Comparison of ENCODE assay signal across 13 cellular contexts in genomic region chr12:49032679-49033447, GRCh38. TPM values are rescaled to one million over a fixed set of nuclear protein-coding genes. Genes with fewer than 3 reads are reported as not detected.
DNase-seq lines count a peak whose midpoint lies in the region; ATAC-seq and TF ChIP-seq lines count a peak whose summit lies in the region.
"Had no signal": no experiment of that assay in that cellular context is flagged by ENCODE, and none has a peak within 500 bp of the region (broad histone marks: within the 10 kb centered on the region; RNA-seq: fewer than 3 reads in every experiment).

No MANE protein-coding gene starts in this region.

- no peaks in the 10 kb centered on the region for H3K9me3 Mint-ChIP-seq in activated CD4-positive, alpha-beta T cell treated with anti-CD3 and anti-CD28 coated beads, Interleukin-2, amount 10 ng/mL, durations not matched to agents 24 days and 14 days
- H3K9me3 Mint-ChIP-seq in activated CD4-positive, alpha-beta T cell treated with anti-CD3 and anti-CD28 coated beads for 36 hours (ENCODE audit: low read depth) = no peaks in the 10 kb centered on the region
- H3K9me3 Mint-ChIP-seq: CD4-positive, CD25-positive, alpha-beta regulatory T cell had no signal

- no peaks in the 10 kb centered on the region for H3K4me1 Mint-ChIP-seq in activated CD4-positive, alpha-beta T cell treated with anti-CD3 and anti-CD28 coated beads, Interleukin-2, amount 10 ng/mL, durations not matched to agents 24 days and 14 days
- H3K4me1 Mint-ChIP-seq in activated CD4-positive, alpha-beta T cell treated with anti-CD3 and anti-CD28 coated beads for 36 hours = no peaks in the 10 kb centered on the region

- intact Hi-C loops in activated CD4-positive, alpha-beta T cell treated with anti-CD3 and anti-CD28 coated beads, Interleukin-2, amount 10 ng/mL, durations not matched to agents 24 days and 14 days (cut with micrococcal nuclease) = no loop called here
- intact Hi-C loops in activated CD4-positive, alpha-beta T cell treated with anti-CD3 and anti-CD28 coated beads for 36 hours (cut with DNase I, micrococcal nuclease) = no loop called here

- H3K4me3 Mint-ChIP-seq in activated CD4-positive, alpha-beta T cell treated with anti-CD3 and anti-CD28 coated beads, Interleukin-2, amount 10 ng/mL, durations not matched to agents 24 days and 14 days = no peak overlapping the region
- H3K4me3 Mint-ChIP-seq in activated CD4-positive, alpha-beta T cell treated with anti-CD3 and anti-CD28 coated beads for 36 hours = no peak overlapping the region
- H3K4me3 Mint-ChIP-seq: CD4-positive, CD25-positive, alpha-beta regulatory T cell had no signal

- H3K27me3 Mint-ChIP-seq in activated CD4-positive, alpha-beta T cell treated with anti-CD3 and anti-CD28 coated beads, Interleukin-2, amount 10 ng/mL, durations not matched to agents 24 days and 14 days = no peaks in the 10 kb centered on the region
- H3K27me3 Mint-ChIP-seq in activated CD4-positive, alpha-beta T cell treated with anti-CD3 and anti-CD28 coated beads for 36 hours = no peaks in the 10 kb centered on the region
- H3K27me3 Mint-ChIP-seq: CD4-positive, CD25-positive, alpha-beta regulatory T cell had no signal

- no peak overlapping the region for H3K27ac ChIP-seq in osteoblast (ENCODE audit: low read depth, low read length)
- H3K27ac ChIP-seq: tibial artery had no signal

- H3K4me2 ChIP-seq in osteoblast (ENCODE audit: insufficient read depth, low read length) = no peak overlapping the region

- H3K9me3 ChIP-seq in osteoblast (ENCODE audit: low read depth, low read length) = no peaks in the 10 kb centered on the region
- H3K9me3 ChIP-seq: MG63, tibial artery had no signal

- CTCF ChIA-PET in activated CD4-positive, alpha-beta T cell treated with anti-CD3 and anti-CD28 coated beads for 36 hours (lab: Charles Lee) = interaction anchor here (0.7 to 3.7 kb wide), 4 partner anchors 11 to 115 kb away, joined by 3 to 27 read pairs (median 4); no protein-coding TSS in a partner anchor

- H3K79me2 ChIP-seq in osteoblast (ENCODE audit: insufficient read depth, low read length) = peaks cover 10% of the 10 kb centered on the region

- no peaks in the 10 kb centered on the region for H3K4me1 ChIP-seq in osteoblast (ENCODE audit: insufficient read depth, low read length)
- H3K4me1 ChIP-seq: tibial artery had no signal

- no peak for ATAC-seq in activated CD4-positive, alpha-beta T cell treated with anti-CD3 and anti-CD28 coated beads for 36 hours
- ATAC-seq in HG03571 (IDR thresholded peaks at IDR 0.05; ENCODE audit: unreplicated experiment) = no peak

- peaks cover 85% of the 10 kb centered on the region for H3K36me3 ChIP-seq in osteoblast (ENCODE audit: insufficient read depth, low read length)

- H3K4me3 ChIP-seq in osteoblast (ENCODE audit: insufficient read depth, low read length) = no peak overlapping the region
- H3K4me3 ChIP-seq: MG63, tibial artery had no signal

- DNase-seq in activated CD4-positive, alpha-beta T cell treated with anti-CD3 and anti-CD28 coated beads, Interleukin-2, amount 10 ng/mL, durations not matched to agents 24 days and 14 days = no peak
- no peak for DNase-seq in activated CD4-positive, alpha-beta T cell treated with anti-CD3 and anti-CD28 coated beads for 36 hours
- DNase-seq in osteoblast (ENCODE audit: insufficient read length, low spot score, missing footprints) = peak; percentile 66
- DNase-seq: activated CD4-positive, CD25-positive, alpha-beta regulatory T cell; CD4-positive, CD25-positive, alpha-beta regulatory T cell; EL; kidney glomerular epithelial cell; MG63; NCI-H2081 treated with DMSO at 0.1 percent for 48 hours; NCI-H748 treated with DMSO at 0.1 percent for 48 hours; tibial artery had no signal

- no peak overlapping the region for H2AFZ ChIP-seq in osteoblast (ENCODE audit: low read length)

- TF ChIP-seq CTCF in osteoblast (IDR thresholded peaks at IDR 0.05; ENCODE audit: extremely low read depth, low read depth, low read length) = no peak

- H4K20me1 ChIP-seq in osteoblast (ENCODE audit: insufficient read depth, low read length) = peaks cover 23% of the 10 kb centered on the region

- H3K27me3 ChIP-seq in osteoblast (ENCODE audit: insufficient read depth, low read length) = no peaks in the 10 kb centered on the region
- H3K27me3 ChIP-seq: MG63, tibial artery had no signal

- peak overlapping the region; percentile 11 for H3K27ac Mint-ChIP-seq in activated CD4-positive, alpha-beta T cell treated with anti-CD3 and anti-CD28 coated beads, Interleukin-2, amount 10 ng/mL, durations not matched to agents 24 days and 14 days
- H3K27ac Mint-ChIP-seq in activated CD4-positive, alpha-beta T cell treated with anti-CD3 and anti-CD28 coated beads for 36 hours = no peak overlapping the region
- H3K27ac Mint-ChIP-seq: CD4-positive, CD25-positive, alpha-beta regulatory T cell had no signal

- POLR2A ChIA-PET in activated CD4-positive, alpha-beta T cell treated with anti-CD3 and anti-CD28 coated beads for 36 hours (lab: Charles Lee) = no interaction called here

- H3K36me3 Mint-ChIP-seq in activated CD4-positive, alpha-beta T cell treated with anti-CD3 and anti-CD28 coated beads, Interleukin-2, amount 10 ng/mL, durations not matched to agents 24 days and 14 days (ENCODE audit: low read depth) = peaks cover 46% of the 10 kb centered on the region
- peaks cover 32% of the 10 kb centered on the region for H3K36me3 Mint-ChIP-seq in activated CD4-positive, alpha-beta T cell treated with anti-CD3 and anti-CD28 coated beads for 36 hours (ENCODE audit: low read depth)

RNA-seq across cellular contexts. Expression of gene PRKAG1, which starts 14.3 kb away (rescaled TPM):
- 75.3 and 89.8 TPM in 2 replicates for total RNA-seq in activated CD4-positive, alpha-beta T cell treated with anti-CD3 and anti-CD28 coated beads, Interleukin-2, amount 10 ng/mL, durations not matched to agents 24 days and 14 days
- total RNA-seq in activated CD4-positive, alpha-beta T cell treated with anti-CD3 and anti-CD28 coated beads for 36 hours = 10 to 100 TPM; 54.5 to 62.6 TPM
- 81.3 and 89.0 TPM in 2 replicates for total RNA-seq in osteoblast

RNA-seq across cellular contexts. Expression of gene KMT2D, which starts 27.7 kb away (rescaled TPM):
- total RNA-seq in activated CD4-positive, alpha-beta T cell treated with anti-CD3 and anti-CD28 coated beads, Interleukin-2, amount 10 ng/mL, durations not matched to agents 24 days and 14 days = 101 TPM in 2 replicates
- 10 to 100 TPM; 48.3 to 58.2 TPM for total RNA-seq in activated CD4-positive, alpha-beta T cell treated with anti-CD3 and anti-CD28 coated beads for 36 hours
- 24.6 and 28.6 TPM in 2 replicates for total RNA-seq in osteoblast

RNA-seq across cellular contexts. Expression of gene DDN, which starts 33.7 kb away (rescaled TPM):
- 1.4 and 1.5 TPM in 2 replicates for total RNA-seq in activated CD4-positive, alpha-beta T cell treated with anti-CD3 and anti-CD28 coated beads, Interleukin-2, amount 10 ng/mL, durations not matched to agents 24 days and 14 days
- under 1 TPM; 0.48 to 0.61 TPM for total RNA-seq in activated CD4-positive, alpha-beta T cell treated with anti-CD3 and anti-CD28 coated beads for 36 hours
- total RNA-seq in osteoblast = under 0.01 and 0.29 TPM in 2 replicates
- total RNA-seq: posterior vena cava had no signal

RNA-seq across cellular contexts. Expression of gene RHEBL1, which starts 36.9 kb away (rescaled TPM):
- total RNA-seq in activated CD4-positive, alpha-beta T cell treated with anti-CD3 and anti-CD28 coated beads, Interleukin-2, amount 10 ng/mL, durations not matched to agents 24 days and 14 days = 10.9 and 11.8 TPM in 2 replicates
- total RNA-seq in activated CD4-positive, alpha-beta T cell treated with anti-CD3 and anti-CD28 coated beads for 36 hours = 10 to 100 TPM in 1 of 2 experiments, 1 to 10 TPM in 1; 6.7 to 13.3 TPM
- total RNA-seq in osteoblast = 0.72 and 0.88 TPM in 2 replicates

RNA-seq across cellular contexts. Expression of gene WNT1, which starts 54.7 kb away (rescaled TPM):
- total RNA-seq in activated CD4-positive, alpha-beta T cell treated with anti-CD3 and anti-CD28 coated beads, Interleukin-2, amount 10 ng/mL, durations not matched to agents 24 days and 14 days = not detected in 2 replicates
- total RNA-seq in activated CD4-positive, alpha-beta T cell treated with anti-CD3 and anti-CD28 coated beads for 36 hours = not detected
- total RNA-seq in osteoblast = not detected in 2 replicates
- total RNA-seq: posterior vena cava had no signal
